Comparison of ENCODE assay signal across 8 cellular contexts in genomic region chr20:63273635-63274380, GRCh38. TPM values are rescaled to one million over a fixed set of nuclear protein-coding genes. Genes with fewer than 3 reads are reported as not detected.
A peak's percentile ranks its signal among the peaks of the same experiment; 100 is the strongest.
DNase-seq lines count a peak whose midpoint lies in the region; ATAC-seq and TF ChIP-seq lines count a peak whose summit lies in the region.

No MANE protein-coding gene starts in this region.

- peak overlapping the region; percentile 82 for H3K27ac Mint-ChIP-seq in activated CD8-positive, alpha-beta memory T cell treated with anti-CD3 and anti-CD28 coated beads, Interleukin-2, amount 10 ng/mL, durations not matched to agents 7 days and 5 days
- H3K27ac Mint-ChIP-seq in T-helper 17 cell, result peak overlapping the region; percentile 62

- H3K9me3 Mint-ChIP-seq in activated CD8-positive, alpha-beta memory T cell treated with anti-CD3 and anti-CD28 coated beads, Interleukin-2, amount 10 ng/mL, durations not matched to agents 7 days and 5 days (ENCODE audit: low read depth), result no peaks in the 10 kb centered on the region

- DNase-seq in activated CD8-positive, alpha-beta memory T cell treated with anti-CD3 and anti-CD28 coated beads, Interleukin-2, amount 10 ng/mL, durations not matched to agents 7 days and 5 days, result no peak
- DNase-seq in activated CD8-positive, alpha-beta memory T cell treated with anti-CD3 and anti-CD28 coated beads for 24 hours, result no peak
- no peak for DNase-seq in T-helper 17 cell
- peak; percentile 65 to 74 for DNase-seq in foreskin fibroblast
- peak; percentile 48 for DNase-seq in skeletal muscle cell (ENCODE audit: low read depth)
- no peak for DNase-seq in SKM-1 treated with dmso at 0.1 percent for 144 hours (lab: John Stamatoyannopoulos, UW; ENCODE audit: unreplicated experiment)
- DNase-seq in hippocampal formation (lab: John Stamatoyannopoulos, UW), result no peak

- H3K36me3 Mint-ChIP-seq in activated CD8-positive, alpha-beta memory T cell treated with anti-CD3 and anti-CD28 coated beads, Interleukin-2, amount 10 ng/mL, durations not matched to agents 7 days and 5 days, result peaks cover 1% of the 10 kb centered on the region
- no peaks in the 10 kb centered on the region for H3K36me3 Mint-ChIP-seq in T-helper 17 cell (ENCODE audit: low read depth)

- H3K9me3 ChIP-seq in T-helper 17 cell (ENCODE audit: control insufficient read depth, low read length, poor library complexity, severe bottlenecking), result no peaks in the 10 kb centered on the region

- peak overlapping the region; percentile 79 for H3K4me3 Mint-ChIP-seq in activated CD8-positive, alpha-beta memory T cell treated with anti-CD3 and anti-CD28 coated beads, Interleukin-2, amount 10 ng/mL, durations not matched to agents 7 days and 5 days
- peak overlapping the region; percentile 94 for H3K4me3 Mint-ChIP-seq in T-helper 17 cell

- TF ChIP-seq CTCF in foreskin fibroblast (IDR thresholded peaks at IDR 0.05; ENCODE audit: low read depth, low read length), result no peak

- H3K4me3 ChIP-seq in foreskin fibroblast (ENCODE audit: low read depth in 1 of 2, low read length in 2 of 2), result peak overlapping the region; percentile 97 to 99
- peak overlapping the region; percentile 97 for H3K4me3 ChIP-seq in skeletal muscle cell (ENCODE audit: low read depth, low read length)

- CTCF ChIA-PET in activated CD8-positive, alpha-beta memory T cell treated with anti-CD3 and anti-CD28 coated beads, Interleukin-2, amount 10 ng/mL, durations not matched to agents 7 days and 5 days (lab: Charles Lee), result interaction anchor here (1.3 kb wide), 1 partner anchor 13 kb away, joined by 5 read pairs; no protein-coding TSS in a partner anchor

- H3K27me3 Mint-ChIP-seq in activated CD8-positive, alpha-beta memory T cell treated with anti-CD3 and anti-CD28 coated beads, Interleukin-2, amount 10 ng/mL, durations not matched to agents 7 days and 5 days, result no peaks in the 10 kb centered on the region
- no peaks in the 10 kb centered on the region for H3K27me3 Mint-ChIP-seq in T-helper 17 cell

- peaks cover 26% of the 10 kb centered on the region for H3K4me1 Mint-ChIP-seq in activated CD8-positive, alpha-beta memory T cell treated with anti-CD3 and anti-CD28 coated beads, Interleukin-2, amount 10 ng/mL, durations not matched to agents 7 days and 5 days
- H3K4me1 Mint-ChIP-seq in T-helper 17 cell, result peaks cover 23% of the 10 kb centered on the region

- ATAC-seq in activated CD8-positive, alpha-beta memory T cell treated with anti-CD3 and anti-CD28 coated beads, Interleukin-2, amount 10 ng/mL, durations not matched to agents 7 days and 5 days, result no peak
- ATAC-seq in T-helper 17 cell (no peak), GM21360 (IDR thresholded peaks at IDR 0.05; ENCODE audit: unreplicated experiment) (no peak)

RNA-seq across cellular contexts. Expression of gene ARFGAP1, which starts 1.2 kb away (rescaled TPM):
- 10 to 100 TPM; 79.6 to 90.2 TPM for total RNA-seq in activated CD8-positive, alpha-beta memory T cell treated with anti-CD3 and anti-CD28 coated beads, Interleukin-2, amount 10 ng/mL, durations not matched to agents 7 days and 5 days
- total RNA-seq in T-helper 17 cell, result 100 to 1,000 TPM; 108 to 128 TPM

RNA-seq across cellular contexts. Expression of gene COL20A1, which starts 19.2 kb away (rescaled TPM):
- total RNA-seq in activated CD8-positive, alpha-beta memory T cell treated with anti-CD3 and anti-CD28 coated beads, Interleukin-2, amount 10 ng/mL, durations not matched to agents 7 days and 5 days, result not detected
- under 1 TPM in 1 of 2 donors, not detected in 1; 0.10 TPM for total RNA-seq in T-helper 17 cell

RNA-seq across cellular contexts. Expression of gene NKAIN4, which starts 19.5 kb away (rescaled TPM):
- not detected for total RNA-seq in activated CD8-positive, alpha-beta memory T cell treated with anti-CD3 and anti-CD28 coated beads, Interleukin-2, amount 10 ng/mL, durations not matched to agents 7 days and 5 days
- not detected for total RNA-seq in T-helper 17 cell

RNA-seq across cellular contexts. Expression of gene BIRC7, which starts 38.1 kb away (rescaled TPM):
- not detected for total RNA-seq in activated CD8-positive, alpha-beta memory T cell treated with anti-CD3 and anti-CD28 coated beads, Interleukin-2, amount 10 ng/mL, durations not matched to agents 7 days and 5 days
- total RNA-seq in T-helper 17 cell, result not detected

RNA-seq across cellular contexts. Expression of gene YTHDF1, which starts 57.9 kb away (rescaled TPM):
- 10 to 100 TPM; 37.2 to 42.6 TPM for total RNA-seq in activated CD8-positive, alpha-beta memory T cell treated with anti-CD3 and anti-CD28 coated beads, Interleukin-2, amount 10 ng/mL, durations not matched to agents 7 days and 5 days
- total RNA-seq in T-helper 17 cell, result 10 to 100 TPM; 30.0 to 41.4 TPM

Comparison
In these comparisons a context has a peak if more than half of its experiments do, and no peak if none do; other contexts are left out.
1. DNase-seq: peak in foreskin fibroblast (2 of 2) and skeletal muscle cell (single experiment); none in activated CD8-positive, alpha-beta memory T cell treated with anti-CD3 and anti-CD28 coated beads, Interleukin-2, amount 10 ng/mL, durations not matched to agents 7 days and 5 days (single experiment), activated CD8-positive, alpha-beta memory T cell treated with anti-CD3 and anti-CD28 coated beads for 24 hours (single experiment), T-helper 17 cell (0 of 3), SKM-1 treated with dmso at 0.1 percent for 144 hours (single experiment) and hippocampal formation (0 of 2).